Comparison of ENCODE assay signal across 8 cellular contexts in genomic region chr13:91946498-91947070, GRCh38.
A peak's percentile ranks its signal among the peaks of the same experiment; 100 is the strongest.
DNase-seq lines count a peak whose midpoint lies in the region; ATAC-seq and TF ChIP-seq lines count a peak whose summit lies in the region.

No MANE protein-coding gene starts in this region.

- no peaks in the 10 kb centered on the region for H3K9me3 Mint-ChIP-seq in activated T-helper 17 cell treated with anti-CD3 and anti-CD28 coated beads, Interleukin-2, amount 50 U/mL, for 72 hours

- H3K4me1 ChIP-seq in HEK293 (ENCODE audit: control insufficient read depth, insufficient read depth, low read length), result no peaks in the 10 kb centered on the region

- H3K4me1 Mint-ChIP-seq in activated T-helper 17 cell treated with anti-CD3 and anti-CD28 coated beads, Interleukin-2, amount 50 U/mL, for 72 hours, result no peaks in the 10 kb centered on the region

- H3K27me3 ChIP-seq in AG04450 (ENCODE audit: control insufficient read depth, insufficient read depth, low read length), result no peaks in the 10 kb centered on the region

- H3K4me3 Mint-ChIP-seq in activated T-helper 17 cell treated with anti-CD3 and anti-CD28 coated beads, Interleukin-2, amount 50 U/mL, for 72 hours, result no peak overlapping the region

- no peak for DNase-seq in AG04450 (ENCODE audit: low read depth, low spot score)
- DNase-seq in NCI-H82 treated with DMSO at 0.1 percent for 48 hours (lab: John Stamatoyannopoulos, UW; ENCODE audit: unreplicated experiment), result peak; percentile 83
- DNase-seq in fibroblast of the conjunctiva (ENCODE audit: low read depth), result peak; percentile 4
- no peak for DNase-seq in activated gamma-delta T cell treated with Interleukin-2 at 50 U/mL for 16 hours
- no peak for DNase-seq in T-helper 9 cell

- POLR2A ChIA-PET in AG04450 (lab: Yijun Ruan, JAX), result no interaction called here
- POLR2A ChIA-PET in HEK293 (lab: Yijun Ruan, JAX), result no interaction called here

- no peaks in the 10 kb centered on the region for H3K9me3 ChIP-seq in AG04450 (ENCODE audit: control insufficient read depth, insufficient read depth, low read length)
- H3K9me3 ChIP-seq in HEK293 (ENCODE audit: control insufficient read depth, insufficient read depth, low read depth, low read length), result no peaks in the 10 kb centered on the region

- ATAC-seq in GM19452 (IDR thresholded peaks at IDR 0.05; ENCODE audit: unreplicated experiment), result no peak
- no peak for ATAC-seq in activated T-helper 17 cell treated with anti-CD3 and anti-CD28 coated beads, Interleukin-2, amount 50 U/mL, for 72 hours (replicated peaks)

- H3K27ac ChIP-seq in AG04450 (ENCODE audit: low read depth, low read length), result no peak overlapping the region
- no peak overlapping the region for H3K27ac ChIP-seq in HEK293 (ENCODE audit: extremely low read depth, low read depth, low read length)

- CTCF ChIA-PET in AG04450 (lab: Charles Lee), result interaction anchor here (0.6 to 1.4 kb wide), 6 partner anchors 9 to 234 kb away, joined by 3 to 4 read pairs (median 3); no protein-coding TSS in a partner anchor
- CTCF ChIA-PET in HEK293 (lab: Yijun Ruan, JAX), result interaction anchor here (0.5 to 1.0 kb wide), 9 partner anchors 9 to 1171 kb away, joined by 3 to 5 read pairs (median 3); no protein-coding TSS in a partner anchor

- H3K27me3 Mint-ChIP-seq in activated T-helper 17 cell treated with anti-CD3 and anti-CD28 coated beads, Interleukin-2, amount 50 U/mL, for 72 hours, result no peaks in the 10 kb centered on the region

- no peak overlapping the region for H3K27ac Mint-ChIP-seq in activated T-helper 17 cell treated with anti-CD3 and anti-CD28 coated beads, Interleukin-2, amount 50 U/mL, for 72 hours

- H3K36me3 Mint-ChIP-seq in activated T-helper 17 cell treated with anti-CD3 and anti-CD28 coated beads, Interleukin-2, amount 50 U/mL, for 72 hours (ENCODE audit: low read depth), result no peaks in the 10 kb centered on the region

- no peaks in the 10 kb centered on the region for H3K36me3 ChIP-seq in HEK293 (ENCODE audit: control insufficient read depth in 2 of 2, insufficient read depth in 1 of 2, low read length in 2 of 2)

- H3K4me3 ChIP-seq in AG04450 (ENCODE audit: low read depth, low read length), result no peak overlapping the region
- H3K4me3 ChIP-seq in HEK293 (ENCODE audit: low read depth, low read length), result no peak overlapping the region

- peak; percentile 51 for TF ChIP-seq CTCF in AG04450 (IDR thresholded peaks at IDR 0.05; ENCODE audit: low read depth, low read length)
- TF ChIP-seq CTCF in HEK293 (tag by site-specific recombination; IDR thresholded peaks at IDR 0.05), result no peak

TF ChIP-seq in HEK293, 187 proteins besides CTCF, POLR2A, EP300 and RAD21:
- TF ChIP-seq ZNF654 (tag by site-specific recombination; IDR thresholded peaks at IDR 0.05; ENCODE audit: low read depth), result peak; percentile 40
- TF ChIP-seq ZNF341 (tag by site-specific recombination; IDR thresholded peaks at IDR 0.05; ENCODE audit: low read depth), result no peak

Comparison
In these comparisons a context has a peak if more than half of its experiments do, and no peak if none do; other contexts are left out.
1. DNase-seq: peak in NCI-H82 treated with DMSO at 0.1 percent for 48 hours (single experiment) and fibroblast of the conjunctiva (single experiment); none in AG04450 (single experiment), activated gamma-delta T cell treated with Interleukin-2 at 50 U/mL for 16 hours (single experiment) and T-helper 9 cell (single experiment).